In genomic region chr19:8363803-8364771, GRCh38 we compare ENCODE assay signal across 1 cellular context.
TF ChIP-seq lines count a peak whose summit lies in the region.

TSS of gene ANGPTL4 (plus strand) at chr19:8364155. CDS start at chr19:8364322, 167 bp downstream.

TF ChIP-seq in WTC11, 78 proteins besides CTCF, POLR2A, EP300 and RAD21 (continued from another document):
- TF ChIP-seq ARID4B (CRISPR knock-in tag; IDR thresholded peaks at IDR 0.05; ENCODE audit: borderline replicate concordance) (peak; percentile 19; the same call in 1 of the 2 replicates), HMGXB4 (CRISPR knock-in tag; IDR thresholded peaks at IDR 0.05) (peak; percentile 64; the same call in 1 of the 2 replicates)
